ENCODE assay signal across 19 cellular contexts in the genomic region with DNA sequence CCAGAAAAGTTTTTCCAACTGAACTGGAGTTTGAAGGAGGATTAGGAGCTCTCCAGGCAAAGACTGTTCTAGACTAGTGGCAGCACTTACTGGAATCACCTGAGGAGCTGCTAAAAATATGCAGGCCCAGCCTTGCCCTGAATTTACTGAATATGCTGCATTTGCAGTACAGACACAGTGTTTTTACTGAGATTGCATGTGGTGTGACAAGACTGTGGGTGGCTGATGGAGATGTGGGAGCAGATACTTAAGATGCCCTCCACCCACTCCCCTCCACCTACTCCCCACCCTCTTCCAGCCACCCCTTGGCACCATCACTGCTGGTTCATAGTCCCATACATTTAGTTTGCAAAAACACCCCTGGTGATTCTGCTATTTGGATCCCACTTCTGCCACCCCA.
DNase-seq lines count a peak whose midpoint lies in the region; ATAC-seq and TF ChIP-seq lines count a peak whose summit lies in the region.
"Had no signal": no experiment of that assay in that cellular context is flagged by ENCODE, and none has a peak within 500 bp of the region (broad histone marks: within the 10 kb centered on the region; RNA-seq: fewer than 3 reads in every experiment).

No MANE protein-coding gene starts in this region.

- H3K36me3 Mint-ChIP-seq in naive thymus-derived CD8-positive, alpha-beta T cell, result no peaks in the 10 kb centered on the region
- H3K36me3 Mint-ChIP-seq: CD8-positive, alpha-beta T cell had no signal

- H3K4me1 Mint-ChIP-seq in naive thymus-derived CD8-positive, alpha-beta T cell, result peaks cover 0 to 10% (median 5%) of the 10 kb centered on the region in 4 donors
- H3K4me1 Mint-ChIP-seq: B cell had no signal

- no peak for TF ChIP-seq CTCF in HEK293 (tag by site-specific recombination; IDR thresholded peaks at IDR 0.05)

- no peaks in the 10 kb centered on the region for H3K9me3 ChIP-seq in HEK293 (ENCODE audit: control insufficient read depth, insufficient read depth, low read depth, low read length)
- H3K9me3 ChIP-seq: A549, Caco-2 had no signal

- POLR2A ChIA-PET in HEK293 (lab: Yijun Ruan, JAX), result no interaction called here
- POLR2A ChIA-PET in naive thymus-derived CD8-positive, alpha-beta T cell (lab: Charles Lee), result no interaction called here

- no peak overlapping the region for H3K4me3 Mint-ChIP-seq in naive thymus-derived CD8-positive, alpha-beta T cell
- H3K4me3 Mint-ChIP-seq: B cell; CD4-positive, alpha-beta T cell; CD8-positive, alpha-beta T cell had no signal

- CTCF ChIA-PET in HEK293 (lab: Yijun Ruan, JAX), result interaction anchor here (1.3 kb wide), 1 partner anchor 15 kb away, joined by 3 read pairs; no protein-coding TSS in a partner anchor

- H3K4me3 ChIP-seq in HEK293 (ENCODE audit: low read depth, low read length), result no peak overlapping the region
- H3K4me3 ChIP-seq: A549; BLaER1 treated with 17β-estradiol and CSF1 and Interleukin-3, amounts not matched to agents 10 nM and 100 nM; GM12878 had no signal

- peak in 27 of 61 donors; percentile 8 to 86 (median 37) for DNase-seq in caudate nucleus (lab: John Stamatoyannopoulos, UW)
- DNase-seq in islet precursor cell, result peak; percentile 18
- no peak for DNase-seq in GM03348 (ENCODE audit: low spot score)
- DNase-seq in naive thymus-derived CD8-positive, alpha-beta T cell, result no peak
- no peak for DNase-seq in NCI-H2081 treated with DMSO at 0.1 percent for 48 hours (lab: John Stamatoyannopoulos, UW)
- DNase-seq: AML-193; Caco-2; Calu3; CD4-positive, alpha-beta T cell; CD8-positive, alpha-beta T cell; DMS79 treated with DMSO at 0.1 percent for 48 hours; GF-D8 had no signal

- peaks cover 0 to 8% (median 0%) of the 10 kb centered on the region in 5 donors for H3K27me3 Mint-ChIP-seq in naive thymus-derived CD8-positive, alpha-beta T cell
- H3K27me3 Mint-ChIP-seq: CD4-positive, alpha-beta T cell had no signal

- H3K4me1 ChIP-seq in HEK293 (ENCODE audit: control insufficient read depth, insufficient read depth, low read length), result no peaks in the 10 kb centered on the region
- H3K4me1 ChIP-seq: A549, Caco-2 had no signal

- no peak overlapping the region for H3K27ac Mint-ChIP-seq in naive thymus-derived CD8-positive, alpha-beta T cell
- H3K27ac Mint-ChIP-seq: B cell; CD4-positive, alpha-beta T cell; CD8-positive, alpha-beta T cell had no signal

- peaks cover 0 to 12% (median 2%) of the 10 kb centered on the region in 9 donors for H3K9me3 Mint-ChIP-seq in naive thymus-derived CD8-positive, alpha-beta T cell
- H3K9me3 Mint-ChIP-seq: CD4-positive, alpha-beta T cell; CD8-positive, alpha-beta T cell had no signal

- no peak overlapping the region for H3K27ac ChIP-seq in HEK293 (ENCODE audit: extremely low read depth, low read depth, low read length)
- H3K27ac ChIP-seq in caudate nucleus (ENCODE audit: low read depth, low read length), result peak overlapping the region; percentile 85
- H3K27ac ChIP-seq: 22Rv1; A549; BLaER1 treated with 17β-estradiol and CSF1 and Interleukin-3, amounts not matched to agents 10 nM and 100 nM; C4-2B had no signal

- H3K36me3 ChIP-seq in HEK293 (ENCODE audit: control insufficient read depth in 2 of 2, insufficient read depth in 1 of 2, low read length in 2 of 2), result no peaks in the 10 kb centered on the region
- H3K36me3 ChIP-seq: BLaER1 treated with 17β-estradiol and CSF1 and Interleukin-3, amounts not matched to agents 10 nM and 100 nM had no signal

- no peak for ATAC-seq in naive thymus-derived CD8-positive, alpha-beta T cell
- ATAC-seq: A549; CD8-positive, alpha-beta T cell; GM12878 had no signal

TF ChIP-seq in HEK293, 187 proteins besides CTCF, POLR2A, EP300 and RAD21:
- TF ChIP-seq ZNF626 (tag by site-specific recombination; IDR thresholded peaks at IDR 0.05), result no peak
- TF ChIP-seq ZNF701 (tag by site-specific recombination; IDR thresholded peaks at IDR 0.05), result no peak
- TF ChIP-seq ZNF560 (tag by site-specific recombination; IDR thresholded peaks at IDR 0.05; ENCODE audit: borderline replicate concordance), result no peak
- TF ChIP-seq ZNF324 (tag by site-specific recombination; IDR thresholded peaks at IDR 0.05), result no peak
- TF ChIP-seq ZNF184 (tag by site-specific recombination; IDR thresholded peaks at IDR 0.05), result no peak
- TF ChIP-seq ZFHX2 (tag by site-specific recombination; conservative IDR thresholded peaks at IDR 0.05), result peak; percentile 85
- TF ChIP-seq, protein P1, sequence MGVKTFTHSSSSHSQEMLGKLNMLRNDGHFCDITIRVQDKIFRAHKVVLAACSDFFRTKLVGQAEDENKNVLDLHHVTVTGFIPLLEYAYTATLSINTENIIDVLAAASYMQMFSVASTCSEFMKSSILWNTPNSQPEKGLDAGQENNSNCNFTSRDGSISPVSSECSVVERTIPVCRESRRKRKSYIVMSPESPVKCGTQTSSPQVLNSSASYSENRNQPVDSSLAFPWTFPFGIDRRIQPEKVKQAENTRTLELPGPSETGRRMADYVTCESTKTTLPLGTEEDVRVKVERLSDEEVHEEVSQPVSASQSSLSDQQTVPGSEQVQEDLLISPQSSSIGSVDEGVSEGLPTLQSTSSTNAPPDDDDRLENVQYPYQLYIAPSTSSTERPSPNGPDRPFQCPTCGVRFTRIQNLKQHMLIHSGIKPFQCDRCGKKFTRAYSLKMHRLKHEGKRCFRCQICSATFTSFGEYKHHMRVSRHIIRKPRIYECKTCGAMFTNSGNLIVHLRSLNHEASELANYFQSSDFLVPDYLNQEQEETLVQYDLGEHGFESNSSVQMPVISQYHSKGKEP (tag by site-specific recombination; IDR thresholded peaks at IDR 0.05), result no peak
- TF ChIP-seq ZNF610 (tag by site-specific recombination; IDR thresholded peaks at IDR 0.05; ENCODE audit: borderline replicate concordance), result no peak
- no peak for TF ChIP-seq ZNF248 (tag by site-specific recombination; IDR thresholded peaks at IDR 0.05)
- no peak for TF ChIP-seq ZNF214 (tag by site-specific recombination; IDR thresholded peaks at IDR 0.05; ENCODE audit: borderline replicate concordance)
- TF ChIP-seq ZBTB48 (tag by site-specific recombination; IDR thresholded peaks at IDR 0.05), result no peak
- no peak for TF ChIP-seq ZNF138 (tag by site-specific recombination; IDR thresholded peaks at IDR 0.05; ENCODE audit: borderline replicate concordance)
- TF ChIP-seq EGR2 (tag by site-specific recombination; IDR thresholded peaks at IDR 0.05; ENCODE audit: low read depth), result peak; percentile 83
- no peak for TF ChIP-seq ZNF658 (tag by site-specific recombination; IDR thresholded peaks at IDR 0.05)
